In the genomic region with DNA sequence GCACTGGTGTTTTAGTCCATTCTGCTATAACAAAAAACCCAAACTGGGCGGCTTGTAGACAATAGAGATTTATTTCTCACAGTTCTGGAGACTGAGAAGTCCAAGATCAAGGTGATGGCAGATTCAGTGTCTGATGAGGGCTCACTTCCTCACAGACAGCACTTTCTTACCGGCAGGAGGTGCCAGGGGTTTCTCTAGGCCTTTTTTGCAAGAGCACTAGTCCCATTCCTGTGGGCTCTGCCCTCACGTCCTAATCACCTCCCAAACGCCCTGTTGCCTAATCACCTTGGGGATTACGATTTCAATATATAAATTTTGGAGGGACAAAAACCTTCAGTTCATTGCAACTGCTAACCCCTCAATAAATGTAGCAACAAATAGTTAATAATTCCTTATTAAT, we compare ENCODE assay signal across 1 cellular context.
TF ChIP-seq lines count a peak whose summit lies in the region.

No MANE protein-coding gene starts in this region.

TF ChIP-seq in WTC11, 78 proteins besides CTCF, POLR2A, EP300 and RAD21 (continued from another document):
- no peak for TF ChIP-seq TCF7 (CRISPR knock-in tag; IDR thresholded peaks at IDR 0.05; ENCODE audit: low read depth)
- TF ChIP-seq, protein P1, sequence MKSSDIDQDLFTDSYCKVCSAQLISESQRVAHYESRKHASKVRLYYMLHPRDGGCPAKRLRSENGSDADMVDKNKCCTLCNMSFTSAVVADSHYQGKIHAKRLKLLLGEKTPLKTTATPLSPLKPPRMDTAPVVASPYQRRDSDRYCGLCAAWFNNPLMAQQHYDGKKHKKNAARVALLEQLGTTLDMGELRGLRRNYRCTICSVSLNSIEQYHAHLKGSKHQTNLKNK (CRISPR knock-in tag; IDR thresholded peaks at IDR 0.05), result no peak
- TF ChIP-seq NR1H2 (CRISPR knock-in tag; IDR thresholded peaks at IDR 0.05), result no peak
- TF ChIP-seq JAZF1 (CRISPR knock-in tag; IDR thresholded peaks at IDR 0.05), result no peak
